ENCODE assay signal across 1 cellular context in the genomic region with DNA sequence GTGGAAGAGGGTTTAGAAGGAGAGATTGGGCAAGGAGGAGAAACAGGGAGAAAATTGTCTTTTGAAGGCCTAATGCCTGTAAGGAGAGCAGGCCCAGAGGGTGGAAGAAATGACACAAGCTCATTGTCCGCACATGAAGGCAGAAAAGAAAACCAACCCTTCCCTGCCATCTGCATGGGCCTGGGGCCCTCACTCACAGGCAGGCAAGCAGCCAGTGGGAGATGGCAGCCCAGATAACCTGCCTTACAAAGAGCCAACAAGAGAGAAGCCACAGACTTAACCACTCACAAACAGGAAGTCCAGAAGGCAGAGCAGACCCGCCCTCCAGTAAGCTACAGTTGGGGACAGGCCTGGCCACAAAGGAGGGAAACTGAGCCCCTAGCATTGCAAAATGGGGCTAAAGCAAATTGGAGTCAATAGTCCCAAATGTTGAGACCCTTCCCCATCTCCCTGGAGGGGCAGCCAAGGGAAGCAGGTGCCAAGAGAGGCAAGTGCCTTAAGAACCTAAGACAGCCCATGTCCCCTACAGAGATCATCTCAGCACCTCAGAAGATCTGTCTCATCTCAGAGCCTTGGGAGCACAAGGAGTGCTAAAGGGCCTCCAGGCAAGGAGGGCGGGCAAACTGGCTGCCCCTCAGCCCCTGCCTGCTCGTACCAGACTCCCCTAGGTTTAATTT.
TF ChIP-seq lines count a peak whose summit lies in the region.

No MANE protein-coding gene starts in this region.

TF ChIP-seq in IMR-90, 13 proteins besides CTCF, POLR2A, EP300 and RAD21:
- TF ChIP-seq RFX5 (IDR thresholded peaks at IDR 0.05; ENCODE audit: low read depth, low read length) (no peak), RCOR1 (IDR thresholded peaks at IDR 0.05; ENCODE audit: insufficient replicate concordance, low read length) (no peak), NFE2L2 (IDR thresholded peaks at IDR 0.05; ENCODE audit: low read depth, low read length) (no peak), BHLHE40 (IDR thresholded peaks at IDR 0.05; ENCODE audit: low read depth, low read length) (no peak), CHD1 (IDR thresholded peaks at IDR 0.05; ENCODE audit: low read depth, low read length) (no peak), MXI1 (IDR thresholded peaks at IDR 0.05; ENCODE audit: borderline replicate concordance, low read depth, low read length) (no peak), SMC3 (IDR thresholded peaks at IDR 0.05; ENCODE audit: low read depth, low read length) (no peak), MAFK (IDR thresholded peaks at IDR 0.05; ENCODE audit: low read depth, low read length) (no peak)
